In genomic region chr15:60737217-60737616, GRCh38 we compare ENCODE assay signal across 1 cellular context.
TF ChIP-seq lines count a peak whose summit lies in the region.

No MANE protein-coding gene starts in this region.

TF ChIP-seq in H1, 55 proteins besides CTCF, POLR2A, EP300 and RAD21:
- TF ChIP-seq POU5F1 (IDR thresholded peaks at IDR 0.05; ENCODE audit: low read depth, low read length) (no peak), TEAD4 (IDR thresholded peaks at IDR 0.05; ENCODE audit: low read depth, low read length) (no peak), SAP30 (IDR thresholded peaks at IDR 0.05; ENCODE audit: insufficient read depth, insufficient replicate concordance, low read length) (no peak), SP1 (IDR thresholded peaks at IDR 0.05; ENCODE audit: low read depth, low read length) (no peak), SIX5 (IDR thresholded peaks at IDR 0.05; ENCODE audit: low read depth, low read length) (no peak)
TF ChIP-seq in H1: peak in this region for 0.
